In the genomic region with DNA sequence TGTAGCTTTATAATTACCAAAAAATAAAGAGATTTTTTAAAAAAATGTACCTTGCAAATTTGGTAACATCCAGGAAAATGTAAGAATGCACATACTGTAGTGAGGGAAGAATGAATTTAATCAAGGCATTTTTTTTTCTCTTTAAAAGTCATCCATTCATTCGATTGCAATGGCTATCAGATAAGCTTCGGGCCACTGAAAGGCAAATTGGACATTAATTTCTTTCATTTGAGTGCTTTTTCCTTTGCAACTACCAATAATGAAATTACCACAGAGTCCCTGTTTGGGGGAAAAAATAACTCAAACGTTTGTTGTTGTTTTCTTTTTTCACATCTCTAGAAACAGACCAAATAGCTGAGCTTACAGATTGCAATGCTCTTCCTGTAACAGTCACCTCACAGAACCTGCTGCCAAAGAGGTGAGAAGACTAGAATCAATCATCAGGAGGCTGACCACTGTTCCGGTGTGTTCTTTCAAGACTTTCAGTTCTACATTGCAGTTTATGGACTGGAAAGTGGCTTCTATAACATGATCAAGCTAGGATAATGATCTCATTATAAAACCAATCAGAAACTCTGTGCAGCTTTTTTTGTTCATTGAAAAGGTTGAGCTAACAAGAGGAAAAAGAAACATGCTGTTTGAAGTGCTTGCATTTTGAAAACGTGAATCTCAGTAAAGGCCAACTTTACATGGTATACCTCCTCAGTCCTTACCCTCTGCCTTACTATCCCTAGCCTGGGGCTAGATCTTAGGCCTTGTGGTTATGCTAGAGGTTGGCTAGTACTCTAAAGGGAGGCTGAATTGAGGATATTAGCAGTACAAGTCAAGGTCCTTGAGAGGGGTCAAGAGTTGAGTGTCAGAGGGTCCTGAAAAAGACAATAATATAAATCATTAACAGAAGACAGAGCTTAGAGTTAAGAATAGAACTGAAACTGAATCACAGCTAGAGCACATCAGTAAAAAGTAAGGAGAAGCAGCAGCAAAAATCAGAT, we compare ENCODE assay signal across 1 cellular context.
TF ChIP-seq lines count a peak whose summit lies in the region.

No MANE protein-coding gene starts in this region.

TF ChIP-seq in GM12878, 131 proteins besides CTCF, POLR2A, EP300 and RAD21 (continued from another document):
- TF ChIP-seq CEBPZ (IDR thresholded peaks at IDR 0.05; ENCODE audit: low read depth, low read length), result no peak
- TF ChIP-seq HDAC6 (IDR thresholded peaks at IDR 0.05; ENCODE audit: unreplicated experiment), result no peak
- no peak for TF ChIP-seq ZBTB4 (CRISPR knock-in tag; IDR thresholded peaks at IDR 0.05)
- TF ChIP-seq SUZ12 (IDR thresholded peaks at IDR 0.05; ENCODE audit: unreplicated experiment), result no peak
- TF ChIP-seq, protein P1, sequence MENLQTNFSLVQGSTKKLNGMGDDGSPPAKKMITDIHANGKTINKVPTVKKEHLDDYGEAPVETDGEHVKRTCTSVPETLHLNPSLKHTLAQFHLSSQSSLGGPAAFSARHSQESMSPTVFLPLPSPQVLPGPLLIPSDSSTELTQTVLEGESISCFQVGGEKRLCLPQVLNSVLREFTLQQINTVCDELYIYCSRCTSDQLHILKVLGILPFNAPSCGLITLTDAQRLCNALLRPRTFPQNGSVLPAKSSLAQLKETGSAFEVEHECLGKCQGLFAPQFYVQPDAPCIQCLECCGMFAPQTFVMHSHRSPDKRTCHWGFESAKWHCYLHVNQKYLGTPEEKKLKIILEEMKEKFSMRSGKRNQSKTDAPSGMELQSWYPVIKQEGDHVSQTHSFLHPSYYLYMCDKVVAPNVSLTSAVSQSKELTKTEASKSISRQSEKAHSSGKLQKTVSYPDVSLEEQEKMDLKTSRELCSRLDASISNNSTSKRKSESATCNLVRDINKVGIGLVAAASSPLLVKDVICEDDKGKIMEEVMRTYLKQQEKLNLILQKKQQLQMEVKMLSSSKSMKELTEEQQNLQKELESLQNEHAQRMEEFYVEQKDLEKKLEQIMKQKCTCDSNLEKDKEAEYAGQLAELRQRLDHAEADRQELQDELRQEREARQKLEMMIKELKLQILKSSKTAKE (IDR thresholded peaks at IDR 0.05; ENCODE audit: low read depth, poor library complexity, severe bottlenecking), result peak; percentile 51
- no peak for TF ChIP-seq EED (IDR thresholded peaks at IDR 0.05; ENCODE audit: low read depth)
- no peak for TF ChIP-seq IRF4 (IDR thresholded peaks at IDR 0.05; ENCODE audit: low read depth, low read length)
- no peak for TF ChIP-seq FOXK2 (IDR thresholded peaks at IDR 0.05)
- peak; percentile 74; the same call in 1 of the 2 replicates for TF ChIP-seq BCL11A (IDR thresholded peaks at IDR 0.05; ENCODE audit: low read depth, low read length)
- TF ChIP-seq PML (IDR thresholded peaks at IDR 0.05; ENCODE audit: low read length), result no peak
- TF ChIP-seq SMAD5 (IDR thresholded peaks at IDR 0.05; ENCODE audit: low read depth), result no peak
- TF ChIP-seq YBX1 (IDR thresholded peaks at IDR 0.05), result no peak
